1 cellular context compared by ENCODE assay signal in the genomic region with DNA sequence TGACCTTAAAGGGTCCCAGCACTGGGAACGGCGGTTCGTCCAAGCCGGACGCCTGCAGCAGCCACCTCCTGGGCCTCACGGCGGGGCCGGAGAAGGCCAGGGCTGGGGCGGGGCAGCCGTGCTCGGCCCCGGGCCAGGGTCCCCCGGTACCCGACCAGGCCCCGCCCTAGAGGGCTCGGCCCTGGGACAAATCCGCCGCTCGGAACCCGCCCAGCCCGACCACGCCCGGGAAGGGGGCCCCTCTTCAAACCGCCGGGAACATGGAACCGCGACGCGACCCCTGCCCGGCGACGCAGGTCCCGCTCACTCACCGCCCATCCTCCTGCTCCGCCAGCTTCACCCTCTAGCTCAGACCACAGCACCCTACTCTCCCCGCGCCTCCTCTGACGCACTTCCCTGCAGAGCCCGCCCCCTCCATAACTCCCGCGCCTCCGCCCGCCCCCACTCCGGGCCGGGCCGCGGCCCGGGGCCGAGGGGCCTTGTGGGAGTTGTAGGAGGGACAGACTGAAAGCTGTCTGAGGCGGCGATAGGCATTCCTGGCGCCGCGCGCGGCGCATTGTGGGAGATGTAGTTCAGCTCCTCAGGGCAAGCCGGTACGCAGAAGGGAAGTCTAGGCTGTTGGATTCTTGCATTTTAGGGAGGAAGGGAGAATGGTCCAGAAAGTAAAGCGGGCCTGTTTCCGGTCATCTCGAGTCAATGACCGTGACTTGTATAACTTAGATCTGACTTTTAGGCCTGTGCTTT.
TF ChIP-seq lines count a peak whose summit lies in the region.

A gene (minus strand): TSS at position 365 of the 744 bp plus-strand sequence. CDS start 1,478 bp downstream, outside the sequence.

TF ChIP-seq in HepG2, 621 proteins besides CTCF, POLR2A, EP300 and RAD21 (continued from another document and continues in another):
- TF ChIP-seq ZNF510 (CRISPR knock-in tag; IDR thresholded peaks at IDR 0.05; ENCODE audit: low read depth) (no peak), ZNF143 (CRISPR knock-in tag; IDR thresholded peaks at IDR 0.05) (peak; percentile 96), RFX3 (CRISPR knock-in tag; IDR thresholded peaks at IDR 0.05) (no peak), ZNF839 (CRISPR knock-in tag; IDR thresholded peaks at IDR 0.05; ENCODE audit: borderline replicate concordance) (no peak), ZNF761 (CRISPR knock-in tag; conservative IDR thresholded peaks at IDR 0.05) (no peak), PAWR (CRISPR knock-in tag; IDR thresholded peaks at IDR 0.05; ENCODE audit: borderline replicate concordance) (no peak), ZFP37 (CRISPR knock-in tag; IDR thresholded peaks at IDR 0.05; ENCODE audit: borderline replicate concordance) (no peak), MED1 (CRISPR knock-in tag; IDR thresholded peaks at IDR 0.05) (peak; percentile 36; the same call in 1 of the 2 replicates), ATRX (CRISPR knock-in tag; IDR thresholded peaks at IDR 0.05; ENCODE audit: borderline replicate concordance) (no peak), KMT2B (CRISPR knock-in tag; IDR thresholded peaks at IDR 0.05) (peak; percentile 63), IKZF4 (CRISPR knock-in tag; IDR thresholded peaks at IDR 0.05; ENCODE audit: borderline replicate concordance, low read depth, not compliant biosample characterization) (no peak), HHEX (CRISPR knock-in tag; IDR thresholded peaks at IDR 0.05) (no peak), ZNF441 (CRISPR knock-in tag; IDR thresholded peaks at IDR 0.05; ENCODE audit: borderline replicate concordance) (no peak), TCF7L2 (IDR thresholded peaks at IDR 0.05; ENCODE audit: low read depth, low read length) (no peak), XBP1 (CRISPR knock-in tag; IDR thresholded peaks at IDR 0.05) (no peak), FOSL1 (CRISPR knock-in tag; IDR thresholded peaks at IDR 0.05; ENCODE audit: borderline replicate concordance) (no peak), GATA4 (IDR thresholded peaks at IDR 0.05; ENCODE audit: borderline replicate concordance, low read depth) (no peak), ZNF792 (CRISPR knock-in tag; IDR thresholded peaks at IDR 0.05) (peak; percentile 95), MAFK (conservative IDR thresholded peaks at IDR 0.05 in 1 of 2, IDR thresholded peaks at IDR 0.05 in 1 of 2; ENCODE audit: low read length in 2 of 2) (no peak)
- TF ChIP-seq, protein P1, sequence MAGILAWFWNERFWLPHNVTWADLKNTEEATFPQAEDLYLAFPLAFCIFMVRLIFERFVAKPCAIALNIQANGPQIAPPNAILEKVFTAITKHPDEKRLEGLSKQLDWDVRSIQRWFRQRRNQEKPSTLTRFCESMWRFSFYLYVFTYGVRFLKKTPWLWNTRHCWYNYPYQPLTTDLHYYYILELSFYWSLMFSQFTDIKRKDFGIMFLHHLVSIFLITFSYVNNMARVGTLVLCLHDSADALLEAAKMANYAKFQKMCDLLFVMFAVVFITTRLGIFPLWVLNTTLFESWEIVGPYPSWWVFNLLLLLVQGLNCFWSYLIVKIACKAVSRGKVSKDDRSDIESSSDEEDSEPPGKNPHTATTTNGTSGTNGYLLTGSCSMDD (CRISPR knock-in tag; IDR thresholded peaks at IDR 0.05), result no peak
- TF ChIP-seq, protein P2, sequence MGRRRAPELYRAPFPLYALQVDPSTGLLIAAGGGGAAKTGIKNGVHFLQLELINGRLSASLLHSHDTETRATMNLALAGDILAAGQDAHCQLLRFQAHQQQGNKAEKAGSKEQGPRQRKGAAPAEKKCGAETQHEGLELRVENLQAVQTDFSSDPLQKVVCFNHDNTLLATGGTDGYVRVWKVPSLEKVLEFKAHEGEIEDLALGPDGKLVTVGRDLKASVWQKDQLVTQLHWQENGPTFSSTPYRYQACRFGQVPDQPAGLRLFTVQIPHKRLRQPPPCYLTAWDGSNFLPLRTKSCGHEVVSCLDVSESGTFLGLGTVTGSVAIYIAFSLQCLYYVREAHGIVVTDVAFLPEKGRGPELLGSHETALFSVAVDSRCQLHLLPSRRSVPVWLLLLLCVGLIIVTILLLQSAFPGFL (CRISPR knock-in tag; IDR thresholded peaks at IDR 0.05), result no peak
- TF ChIP-seq, protein P3, sequence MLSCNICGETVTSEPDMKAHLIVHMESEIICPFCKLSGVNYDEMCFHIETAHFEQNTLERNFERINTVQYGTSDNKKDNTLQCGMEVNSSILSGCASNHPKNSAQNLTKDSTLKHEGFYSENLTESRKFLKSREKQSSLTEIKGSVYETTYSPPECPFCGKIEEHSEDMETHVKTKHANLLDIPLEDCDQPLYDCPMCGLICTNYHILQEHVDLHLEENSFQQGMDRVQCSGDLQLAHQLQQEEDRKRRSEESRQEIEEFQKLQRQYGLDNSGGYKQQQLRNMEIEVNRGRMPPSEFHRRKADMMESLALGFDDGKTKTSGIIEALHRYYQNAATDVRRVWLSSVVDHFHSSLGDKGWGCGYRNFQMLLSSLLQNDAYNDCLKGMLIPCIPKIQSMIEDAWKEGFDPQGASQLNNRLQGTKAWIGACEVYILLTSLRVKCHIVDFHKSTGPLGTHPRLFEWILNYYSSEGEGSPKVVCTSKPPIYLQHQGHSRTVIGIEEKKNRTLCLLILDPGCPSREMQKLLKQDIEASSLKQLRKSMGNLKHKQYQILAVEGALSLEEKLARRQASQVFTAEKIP (CRISPR knock-in tag; IDR thresholded peaks at IDR 0.05; ENCODE audit: borderline replicate concordance), result no peak
- TF ChIP-seq, protein P4, sequence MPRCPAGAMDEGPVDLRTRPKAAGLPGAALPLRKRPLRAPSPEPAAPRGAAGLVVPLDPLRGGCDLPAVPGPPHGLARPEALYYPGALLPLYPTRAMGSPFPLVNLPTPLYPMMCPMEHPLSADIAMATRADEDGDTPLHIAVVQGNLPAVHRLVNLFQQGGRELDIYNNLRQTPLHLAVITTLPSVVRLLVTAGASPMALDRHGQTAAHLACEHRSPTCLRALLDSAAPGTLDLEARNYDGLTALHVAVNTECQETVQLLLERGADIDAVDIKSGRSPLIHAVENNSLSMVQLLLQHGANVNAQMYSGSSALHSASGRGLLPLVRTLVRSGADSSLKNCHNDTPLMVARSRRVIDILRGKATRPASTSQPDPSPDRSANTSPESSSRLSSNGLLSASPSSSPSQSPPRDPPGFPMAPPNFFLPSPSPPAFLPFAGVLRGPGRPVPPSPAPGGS (CRISPR knock-in tag; IDR thresholded peaks at IDR 0.05), result no peak
- TF ChIP-seq, protein P5, sequence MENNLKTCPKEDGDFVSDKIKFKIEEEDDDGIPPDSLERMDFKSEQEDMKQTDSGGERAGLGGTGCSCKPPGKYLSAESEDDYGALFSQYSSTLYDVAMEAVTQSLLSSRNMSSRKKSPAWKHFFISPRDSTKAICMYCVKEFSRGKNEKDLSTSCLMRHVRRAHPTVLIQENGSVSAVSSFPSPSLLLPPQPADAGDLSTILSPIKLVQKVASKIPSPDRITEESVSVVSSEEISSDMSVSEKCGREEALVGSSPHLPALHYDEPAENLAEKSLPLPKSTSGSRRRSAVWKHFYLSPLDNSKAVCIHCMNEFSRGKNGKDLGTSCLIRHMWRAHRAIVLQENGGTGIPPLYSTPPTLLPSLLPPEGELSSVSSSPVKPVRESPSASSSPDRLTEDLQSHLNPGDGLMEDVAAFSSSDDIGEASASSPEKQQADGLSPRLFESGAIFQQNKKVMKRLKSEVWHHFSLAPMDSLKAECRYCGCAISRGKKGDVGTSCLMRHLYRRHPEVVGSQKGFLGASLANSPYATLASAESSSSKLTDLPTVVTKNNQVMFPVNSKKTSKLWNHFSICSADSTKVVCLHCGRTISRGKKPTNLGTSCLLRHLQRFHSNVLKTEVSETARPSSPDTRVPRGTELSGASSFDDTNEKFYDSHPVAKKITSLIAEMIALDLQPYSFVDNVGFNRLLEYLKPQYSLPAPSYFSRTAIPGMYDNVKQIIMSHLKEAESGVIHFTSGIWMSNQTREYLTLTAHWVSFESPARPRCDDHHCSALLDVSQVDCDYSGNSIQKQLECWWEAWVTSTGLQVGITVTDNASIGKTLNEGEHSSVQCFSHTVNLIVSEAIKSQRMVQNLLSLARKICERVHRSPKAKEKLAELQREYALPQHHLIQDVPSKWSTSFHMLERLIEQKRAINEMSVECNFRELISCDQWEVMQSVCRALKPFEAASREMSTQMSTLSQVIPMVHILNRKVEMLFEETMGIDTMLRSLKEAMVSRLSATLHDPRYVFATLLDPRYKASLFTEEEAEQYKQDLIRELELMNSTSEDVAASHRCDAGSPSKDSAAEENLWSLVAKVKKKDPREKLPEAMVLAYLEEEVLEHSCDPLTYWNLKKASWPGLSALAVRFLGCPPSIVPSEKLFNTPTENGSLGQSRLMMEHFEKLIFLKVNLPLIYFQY (CRISPR knock-in tag; IDR thresholded peaks at IDR 0.05; ENCODE audit: borderline replicate concordance), result peak; percentile 99
- TF ChIP-seq, protein P6, sequence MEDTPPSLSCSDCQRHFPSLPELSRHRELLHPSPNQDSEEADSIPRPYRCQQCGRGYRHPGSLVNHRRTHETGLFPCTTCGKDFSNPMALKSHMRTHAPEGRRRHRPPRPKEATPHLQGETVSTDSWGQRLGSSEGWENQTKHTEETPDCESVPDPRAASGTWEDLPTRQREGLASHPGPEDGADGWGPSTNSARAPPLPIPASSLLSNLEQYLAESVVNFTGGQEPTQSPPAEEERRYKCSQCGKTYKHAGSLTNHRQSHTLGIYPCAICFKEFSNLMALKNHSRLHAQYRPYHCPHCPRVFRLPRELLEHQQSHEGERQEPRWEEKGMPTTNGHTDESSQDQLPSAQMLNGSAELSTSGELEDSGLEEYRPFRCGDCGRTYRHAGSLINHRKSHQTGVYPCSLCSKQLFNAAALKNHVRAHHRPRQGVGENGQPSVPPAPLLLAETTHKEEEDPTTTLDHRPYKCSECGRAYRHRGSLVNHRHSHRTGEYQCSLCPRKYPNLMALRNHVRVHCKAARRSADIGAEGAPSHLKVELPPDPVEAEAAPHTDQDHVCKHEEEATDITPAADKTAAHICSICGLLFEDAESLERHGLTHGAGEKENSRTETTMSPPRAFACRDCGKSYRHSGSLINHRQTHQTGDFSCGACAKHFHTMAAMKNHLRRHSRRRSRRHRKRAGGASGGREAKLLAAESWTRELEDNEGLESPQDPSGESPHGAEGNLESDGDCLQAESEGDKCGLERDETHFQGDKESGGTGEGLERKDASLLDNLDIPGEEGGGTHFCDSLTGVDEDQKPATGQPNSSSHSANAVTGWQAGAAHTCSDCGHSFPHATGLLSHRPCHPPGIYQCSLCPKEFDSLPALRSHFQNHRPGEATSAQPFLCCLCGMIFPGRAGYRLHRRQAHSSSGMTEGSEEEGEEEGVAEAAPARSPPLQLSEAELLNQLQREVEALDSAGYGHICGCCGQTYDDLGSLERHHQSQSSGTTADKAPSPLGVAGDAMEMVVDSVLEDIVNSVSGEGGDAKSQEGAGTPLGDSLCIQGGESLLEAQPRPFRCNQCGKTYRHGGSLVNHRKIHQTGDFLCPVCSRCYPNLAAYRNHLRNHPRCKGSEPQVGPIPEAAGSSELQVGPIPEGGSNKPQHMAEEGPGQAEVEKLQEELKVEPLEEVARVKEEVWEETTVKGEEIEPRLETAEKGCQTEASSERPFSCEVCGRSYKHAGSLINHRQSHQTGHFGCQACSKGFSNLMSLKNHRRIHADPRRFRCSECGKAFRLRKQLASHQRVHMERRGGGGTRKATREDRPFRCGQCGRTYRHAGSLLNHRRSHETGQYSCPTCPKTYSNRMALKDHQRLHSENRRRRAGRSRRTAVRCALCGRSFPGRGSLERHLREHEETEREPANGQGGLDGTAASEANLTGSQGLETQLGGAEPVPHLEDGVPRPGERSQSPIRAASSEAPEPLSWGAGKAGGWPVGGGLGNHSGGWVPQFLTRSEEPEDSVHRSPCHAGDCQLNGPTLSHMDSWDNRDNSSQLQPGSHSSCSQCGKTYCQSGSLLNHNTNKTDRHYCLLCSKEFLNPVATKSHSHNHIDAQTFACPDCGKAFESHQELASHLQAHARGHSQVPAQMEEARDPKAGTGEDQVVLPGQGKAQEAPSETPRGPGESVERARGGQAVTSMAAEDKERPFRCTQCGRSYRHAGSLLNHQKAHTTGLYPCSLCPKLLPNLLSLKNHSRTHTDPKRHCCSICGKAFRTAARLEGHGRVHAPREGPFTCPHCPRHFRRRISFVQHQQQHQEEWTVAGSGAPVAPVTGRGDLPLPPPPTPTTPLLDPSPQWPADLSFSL (CRISPR knock-in tag; IDR thresholded peaks at IDR 0.05), result no peak
- TF ChIP-seq, protein P7, sequence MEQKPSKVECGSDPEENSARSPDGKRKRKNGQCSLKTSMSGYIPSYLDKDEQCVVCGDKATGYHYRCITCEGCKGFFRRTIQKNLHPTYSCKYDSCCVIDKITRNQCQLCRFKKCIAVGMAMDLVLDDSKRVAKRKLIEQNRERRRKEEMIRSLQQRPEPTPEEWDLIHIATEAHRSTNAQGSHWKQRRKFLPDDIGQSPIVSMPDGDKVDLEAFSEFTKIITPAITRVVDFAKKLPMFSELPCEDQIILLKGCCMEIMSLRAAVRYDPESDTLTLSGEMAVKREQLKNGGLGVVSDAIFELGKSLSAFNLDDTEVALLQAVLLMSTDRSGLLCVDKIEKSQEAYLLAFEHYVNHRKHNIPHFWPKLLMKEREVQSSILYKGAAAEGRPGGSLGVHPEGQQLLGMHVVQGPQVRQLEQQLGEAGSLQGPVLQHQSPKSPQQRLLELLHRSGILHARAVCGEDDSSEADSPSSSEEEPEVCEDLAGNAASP (CRISPR knock-in tag; IDR thresholded peaks at IDR 0.05; ENCODE audit: borderline replicate concordance), result 0 out of 2 replicates have a peak, but pooled peaks have one; percentile 23
- TF ChIP-seq, protein P8, sequence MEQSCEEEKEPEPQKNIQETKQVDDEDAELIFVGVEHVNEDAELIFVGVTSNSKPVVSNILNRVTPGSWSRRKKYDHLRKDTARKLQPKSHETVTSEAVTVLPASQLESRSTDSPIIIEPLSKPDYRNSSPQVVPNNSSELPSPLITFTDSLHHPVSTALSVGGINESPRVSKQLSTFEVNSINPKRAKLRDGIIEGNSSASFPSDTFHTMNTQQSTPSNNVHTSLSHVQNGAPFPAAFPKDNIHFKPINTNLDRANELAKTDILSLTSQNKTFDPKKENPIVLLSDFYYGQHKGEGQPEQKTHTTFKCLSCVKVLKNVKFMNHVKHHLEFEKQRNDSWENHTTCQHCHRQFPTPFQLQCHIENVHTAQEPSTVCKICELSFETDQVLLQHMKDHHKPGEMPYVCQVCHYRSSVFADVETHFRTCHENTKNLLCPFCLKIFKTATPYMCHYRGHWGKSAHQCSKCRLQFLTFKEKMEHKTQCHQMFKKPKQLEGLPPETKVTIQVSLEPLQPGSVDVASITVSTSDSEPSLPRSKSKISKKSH (CRISPR knock-in tag; IDR thresholded peaks at IDR 0.05; ENCODE audit: borderline replicate concordance), result peak; percentile 74; the same call in 1 of the 2 replicates
- TF ChIP-seq, protein P9, sequence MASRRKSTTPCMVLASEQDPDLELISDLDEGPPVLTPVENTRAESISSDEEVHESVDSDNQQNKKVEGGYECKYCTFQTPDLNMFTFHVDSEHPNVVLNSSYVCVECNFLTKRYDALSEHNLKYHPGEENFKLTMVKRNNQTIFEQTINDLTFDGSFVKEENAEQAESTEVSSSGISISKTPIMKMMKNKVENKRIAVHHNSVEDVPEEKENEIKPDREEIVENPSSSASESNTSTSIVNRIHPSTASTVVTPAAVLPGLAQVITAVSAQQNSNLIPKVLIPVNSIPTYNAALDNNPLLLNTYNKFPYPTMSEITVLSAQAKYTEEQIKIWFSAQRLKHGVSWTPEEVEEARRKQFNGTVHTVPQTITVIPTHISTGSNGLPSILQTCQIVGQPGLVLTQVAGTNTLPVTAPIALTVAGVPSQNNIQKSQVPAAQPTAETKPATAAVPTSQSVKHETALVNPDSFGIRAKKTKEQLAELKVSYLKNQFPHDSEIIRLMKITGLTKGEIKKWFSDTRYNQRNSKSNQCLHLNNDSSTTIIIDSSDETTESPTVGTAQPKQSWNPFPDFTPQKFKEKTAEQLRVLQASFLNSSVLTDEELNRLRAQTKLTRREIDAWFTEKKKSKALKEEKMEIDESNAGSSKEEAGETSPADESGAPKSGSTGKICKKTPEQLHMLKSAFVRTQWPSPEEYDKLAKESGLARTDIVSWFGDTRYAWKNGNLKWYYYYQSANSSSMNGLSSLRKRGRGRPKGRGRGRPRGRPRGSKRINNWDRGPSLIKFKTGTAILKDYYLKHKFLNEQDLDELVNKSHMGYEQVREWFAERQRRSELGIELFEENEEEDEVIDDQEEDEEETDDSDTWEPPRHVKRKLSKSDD (CRISPR knock-in tag; IDR thresholded peaks at IDR 0.05; ENCODE audit: low read depth), result no peak
